In genomic region chr4:112352736-112353135, GRCh38 we compare ENCODE assay signal across 9 cellular contexts. TPM values are rescaled to one million over a fixed set of nuclear protein-coding genes. Genes with fewer than 3 reads are reported as not detected.
"Had no signal": no experiment of that assay in that cellular context is flagged by ENCODE, and none has a peak within 500 bp of the region (broad histone marks: within the 10 kb centered on the region; RNA-seq: fewer than 3 reads in every experiment).

No MANE protein-coding gene starts in this region.

- ATAC-seq: GM12878 had no signal

- H3K4me3 ChIP-seq: GM12878 had no signal

- DNase-seq: GDM1, GF-D8 had no signal

- FAIRE-seq: G401.6, GM12878, GM12891, GM12892, GM18507, GM19239 had no signal

RNA-seq across cellular contexts. Expression of gene ALPK1, which starts 55.6 kb away (rescaled TPM):
- total RNA-seq: G401 had no signal
